Comparison of ENCODE assay signal across 8 cellular contexts in genomic region chr3:187040637-187041361, GRCh38.
DNase-seq lines count a peak whose midpoint lies in the region; TF ChIP-seq lines count a peak whose summit lies in the region.

No MANE protein-coding gene starts in this region.

- H3K36me3 ChIP-seq in vagina, result no peaks in the 10 kb centered on the region

- H3K36me3 Mint-ChIP-seq in neural crest cell (ENCODE audit: low read depth), result peaks cover 21% of the 10 kb centered on the region

- no peaks in the 10 kb centered on the region for H3K27me3 Mint-ChIP-seq in neural crest cell (ENCODE audit: low read depth)

- DNase-seq in Daoy (ENCODE audit: low read depth), result peak; percentile 63
- DNase-seq in NCI-H460 (ENCODE audit: extremely low read depth, low read depth), result peak; percentile 21
- DNase-seq in choroid plexus epithelial cell (ENCODE audit: low read depth), result peak; percentile 51
- DNase-seq in neural crest cell (ENCODE audit: low read depth, low spot score), result no peak
- no peak for DNase-seq in vagina (ENCODE audit: extremely low spot score in 2 of 2)
- DNase-seq in GM13976 (ENCODE audit: low spot score), result no peak
- DNase-seq in dermis blood vessel endothelial cell, result no peak
- DNase-seq in posterior cingulate gyrus, result no peak

- TF ChIP-seq POLR2A in vagina (IDR thresholded peaks at IDR 0.05), result no peak

- no peaks in the 10 kb centered on the region for H3K27me3 ChIP-seq in vagina

- no peak overlapping the region for H3K4me3 Mint-ChIP-seq in neural crest cell

- H3K9me3 ChIP-seq in vagina, result peaks cover 3% of the 10 kb centered on the region

- TF ChIP-seq CTCF in choroid plexus epithelial cell (conservative IDR thresholded peaks at IDR 0.05; ENCODE audit: low read depth, low read length) (no peak), neural crest cell (conservative IDR thresholded peaks at IDR 0.05) (no peak), vagina (IDR thresholded peaks at IDR 0.05) (no peak), GM13976 (IDR thresholded peaks at IDR 0.05; ENCODE audit: borderline replicate concordance, control extremely low read depth, extremely low read depth, insufficient read depth, missing control alignments) (no peak)

- H3K27ac ChIP-seq in vagina, result no peak overlapping the region

- no peaks in the 10 kb centered on the region for H3K4me1 Mint-ChIP-seq in neural crest cell

- H3K4me1 ChIP-seq in vagina, result peaks cover 8% of the 10 kb centered on the region

- in situ Hi-C loops in GM13976 (cut with MboI; ENCODE audit: low sequenced_read_pairs, unreplicated experiment), result no loop called here

- H3K4me3 ChIP-seq in choroid plexus epithelial cell (ENCODE audit: low read depth, low read length), result no peak overlapping the region
- no peak overlapping the region for H3K4me3 ChIP-seq in vagina

- intact Hi-C loops in vagina (cut with DNase I) (no loop called here), posterior cingulate gyrus (cut with DNase I) (no loop called here)

- no peaks in the 10 kb centered on the region for H3K9me3 Mint-ChIP-seq in neural crest cell

- H3K27ac Mint-ChIP-seq in neural crest cell (ENCODE audit: unreplicated experiment), result peak overlapping the region; percentile 8

Comparison
In these comparisons a context has a peak if more than half of its experiments do, and no peak if none do; other contexts are left out.
1. DNase-seq: peak in Daoy (single experiment), NCI-H460 (single experiment) and choroid plexus epithelial cell (single experiment); none in neural crest cell (single experiment), vagina (0 of 2), GM13976 (single experiment), dermis blood vessel endothelial cell (single experiment) and posterior cingulate gyrus (0 of 10).